8 cellular contexts compared by ENCODE assay signal in genomic region chr17:57739402-57740224, GRCh38. TPM values are rescaled to one million over a fixed set of nuclear protein-coding genes. Genes with fewer than 3 reads are reported as not detected.
DNase-seq lines count a peak whose midpoint lies in the region; ATAC-seq and TF ChIP-seq lines count a peak whose summit lies in the region.

No MANE protein-coding gene starts in this region.

- H3K9me3 Mint-ChIP-seq in stimulated activated effector memory CD8-positive, alpha-beta T cell treated with anti-CD3 and anti-CD28 coated beads, Interleukin-12 subunit alpha, Interleukin-12 subunit beta, amount 100 ng/mL, for 72 hours, result no peaks in the 10 kb centered on the region

- no peaks in the 10 kb centered on the region for H3K36me3 ChIP-seq in H7 (replicated peaks; ENCODE audit: control insufficient read depth, insufficient read depth, low read length)
- H3K36me3 ChIP-seq in upper lobe of left lung, result no peaks in the 10 kb centered on the region

- no peak overlapping the region for H3K27ac ChIP-seq in upper lobe of left lung

- TF ChIP-seq POLR2A in upper lobe of left lung (IDR thresholded peaks at IDR 0.05), result no peak

- peaks cover 9% of the 10 kb centered on the region for H3K4me1 Mint-ChIP-seq in stimulated activated effector memory CD8-positive, alpha-beta T cell treated with anti-CD3 and anti-CD28 coated beads, Interleukin-12 subunit alpha, Interleukin-12 subunit beta, amount 100 ng/mL, for 72 hours

- no peak overlapping the region for H3K27ac Mint-ChIP-seq in stimulated activated effector memory CD8-positive, alpha-beta T cell treated with anti-CD3 and anti-CD28 coated beads, Interleukin-12 subunit alpha, Interleukin-12 subunit beta, amount 100 ng/mL, for 72 hours

- H3K27me3 ChIP-seq in H7 (ENCODE audit: control insufficient read depth, insufficient read depth, low read length), result no peaks in the 10 kb centered on the region; the same call in 1 of the 2 replicates
- no peaks in the 10 kb centered on the region for H3K27me3 ChIP-seq in upper lobe of left lung

- peak; percentile 81 for ATAC-seq in stimulated activated effector memory CD8-positive, alpha-beta T cell treated with anti-CD3 and anti-CD28 coated beads, Interleukin-12 subunit alpha, Interleukin-12 subunit beta, amount 100 ng/mL, for 72 hours
- ATAC-seq in upper lobe of left lung (ENCODE audit: low FRiP score in 2 of 2), result no peak

- no peaks in the 10 kb centered on the region for H3K4me1 ChIP-seq in upper lobe of left lung

- TF ChIP-seq EP300 in upper lobe of left lung (IDR thresholded peaks at IDR 0.05), result no peak

- H3K9me3 ChIP-seq in upper lobe of left lung, result no peaks in the 10 kb centered on the region

- WGBS in upper lobe of left lung, 2 donors, result 58 to 63% methylated on average over 1 of the region's 1 CpG

- peak; percentile 65 for TF ChIP-seq CTCF in epithelial cell of proximal tubule (conservative IDR thresholded peaks at IDR 0.05; ENCODE audit: low read depth, low read length)
- TF ChIP-seq CTCF in upper lobe of left lung (IDR thresholded peaks at IDR 0.05), result no peak

- no peaks in the 10 kb centered on the region for H3K36me3 Mint-ChIP-seq in stimulated activated effector memory CD8-positive, alpha-beta T cell treated with anti-CD3 and anti-CD28 coated beads, Interleukin-12 subunit alpha, Interleukin-12 subunit beta, amount 100 ng/mL, for 72 hours

- DNase-seq in DMS 273 (lab: John Stamatoyannopoulos, UW; ENCODE audit: unreplicated experiment) (peak; percentile 81), H7 (peak; percentile 71), NOMO-1 (lab: John Stamatoyannopoulos, UW; ENCODE audit: unreplicated experiment in 2 of 2) (peak; percentile 40 to 41), epithelial cell of proximal tubule (ENCODE audit: low read depth) (no peak), NCI-H1048 (lab: John Stamatoyannopoulos, UW) (no peak), upper lobe of left lung (no peak)
- no peak for DNase-seq in stimulated activated effector memory CD8-positive, alpha-beta T cell treated with anti-CD3 and anti-CD28 coated beads, Interleukin-12 subunit alpha, Interleukin-12 subunit beta, amount 100 ng/mL, for 72 hours (ENCODE audit: low spot score in 2 of 2)
- DNase-seq in stimulated activated CD4-positive, alpha-beta T cell treated with anti-CD3 and anti-CD28 coated beads, Interleukin-15, amount 100 ng/mL, for 24 hours, result no peak

- H3K4me3 ChIP-seq in H7 (ENCODE audit: insufficient read depth, low read depth, low read length), result no peak overlapping the region
- H3K4me3 ChIP-seq in epithelial cell of proximal tubule (ENCODE audit: low read depth, low read length), result no peak overlapping the region
- no peak overlapping the region for H3K4me3 ChIP-seq in upper lobe of left lung

- no peak overlapping the region for H3K4me3 Mint-ChIP-seq in stimulated activated effector memory CD8-positive, alpha-beta T cell treated with anti-CD3 and anti-CD28 coated beads, Interleukin-12 subunit alpha, Interleukin-12 subunit beta, amount 100 ng/mL, for 72 hours

RNA-seq across cellular contexts. Expression of gene CCDC182, which starts 5.5 kb away (rescaled TPM):
- total RNA-seq in H7 (2014; rRNA removed; shearing (Covaris generic)), result not detected in 2 replicates
- not detected in 2 replicates for total RNA-seq in epithelial cell of proximal tubule
- not detected for total RNA-seq in upper lobe of left lung

Comparison
In these comparisons a context has a peak if more than half of its experiments do, and no peak if none do; other contexts are left out.
1. DNase-seq: peak in DMS 273 (single experiment), H7 (single experiment) and NOMO-1 (2 of 2); none in epithelial cell of proximal tubule (single experiment), stimulated activated effector memory CD8-positive, alpha-beta T cell treated with anti-CD3 and anti-CD28 coated beads, Interleukin-12 subunit alpha, Interleukin-12 subunit beta, amount 100 ng/mL, for 72 hours (0 of 2), NCI-H1048 (single experiment), stimulated activated CD4-positive, alpha-beta T cell treated with anti-CD3 and anti-CD28 coated beads, Interleukin-15, amount 100 ng/mL, for 24 hours (single experiment) and upper lobe of left lung (0 of 2).